In genomic region chr17:75521951-75522727, GRCh38 we compare ENCODE assay signal across 1 cellular context.
TF ChIP-seq lines count a peak whose summit lies in the region.

No MANE protein-coding gene starts in this region.

TF ChIP-seq in HCT116, 20 proteins besides CTCF, POLR2A, EP300 and RAD21 (continued from another document):
- TF ChIP-seq EZH2phosphoT487 (IDR thresholded peaks at IDR 0.05; ENCODE audit: borderline replicate concordance) = no peak
